25 cellular contexts compared by ENCODE assay signal in genomic region chr16:57110937-57111336, GRCh38.
"Had no signal": no experiment of that assay in that cellular context is flagged by ENCODE, and none has a peak within 500 bp of the region (broad histone marks: within the 10 kb centered on the region; RNA-seq: fewer than 3 reads in every experiment).

No MANE protein-coding gene starts in this region.

- H3K27ac ChIP-seq: heart right ventricle, hepatocyte, left ventricle myocardium inferior, ovary, right atrium auricular region, right lobe of liver, stomach, suprapubic skin, thoracic aorta, upper lobe of right lung had no signal

- H3K4me3 Mint-ChIP-seq: naive thymus-derived CD4-positive, alpha-beta T cell; natural killer cell treated with Interleukin-12 subunit alpha and Interleukin-12 subunit beta and Interleukin-15 and Interleukin-18, amount 100 ng/mL, for 72 hours; stimulated activated naive B cell treated with anti-CD40 and anti-IgM and Interleukin-4, amounts not matched to agents 10 μg/mL and 1 μg/mL and 100 μg/mL, for 72 hours had no signal

- H3K27me3 Mint-ChIP-seq: naive thymus-derived CD4-positive, alpha-beta T cell; natural killer cell treated with Interleukin-12 subunit alpha and Interleukin-12 subunit beta and Interleukin-15 and Interleukin-18, amount 100 ng/mL, for 72 hours; stimulated activated naive B cell treated with anti-CD40 and anti-IgM and Interleukin-4, amounts not matched to agents 10 μg/mL and 1 μg/mL and 100 μg/mL, for 72 hours had no signal

- H3K27ac Mint-ChIP-seq: naive thymus-derived CD4-positive, alpha-beta T cell; natural killer cell treated with Interleukin-12 subunit alpha and Interleukin-12 subunit beta and Interleukin-15 and Interleukin-18, amount 100 ng/mL, for 72 hours; stimulated activated naive B cell treated with anti-CD40 and anti-IgM and Interleukin-4, amounts not matched to agents 10 μg/mL and 1 μg/mL and 100 μg/mL, for 72 hours had no signal

- H3K4me3 ChIP-seq: heart right ventricle, hepatocyte, left ventricle myocardium inferior, lung, mucosa of descending colon, ovary, right atrium auricular region, right lobe of liver, smooth muscle cell, stomach, suprapubic skin, thoracic aorta, tibial artery, upper lobe of right lung had no signal

- H3K9me3 Mint-ChIP-seq: naive thymus-derived CD4-positive, alpha-beta T cell; natural killer cell treated with Interleukin-12 subunit alpha and Interleukin-12 subunit beta and Interleukin-15 and Interleukin-18, amount 100 ng/mL, for 72 hours; stimulated activated naive B cell treated with anti-CD40 and anti-IgM and Interleukin-4, amounts not matched to agents 10 μg/mL and 1 μg/mL and 100 μg/mL, for 72 hours had no signal

- DNase-seq: heart right ventricle; islet precursor cell; left ventricle myocardium inferior; midbrain; mucosa of descending colon; naive thymus-derived CD4-positive, alpha-beta T cell; ovary; right lobe of liver; stimulated activated CD4-positive, alpha-beta T cell treated with anti-CD3 and anti-CD28 coated beads, Interleukin-1b, Interleukin-23, amount 100 ng/mL, for 48 hours; stimulated activated CD4-positive, alpha-beta T cell treated with anti-CD3 and anti-CD28 coated beads, Interleukin-2, amount 100 ng/mL, for 48 hours; stimulated activated CD4-positive, alpha-beta T cell treated with anti-CD3 and anti-CD28 coated beads, Interleukin-4, amount 100 ng/mL, for 4 hours; stimulated activated CD8-positive, alpha-beta memory T cell treated with anti-CD3 and anti-CD28 coated beads, Interleukin-4, amount 100 ng/mL, for 48 hours; stimulated activated naive B cell treated with anti-CD40 and anti-IgM and Interleukin-4, amounts not matched to agents 10 μg/mL and 1 μg/mL and 100 μg/mL, for 72 hours; stimulated activated naive CD8-positive, alpha-beta T cell treated with anti-CD3 and anti-CD28 coated beads, Interleukin-15, Interleukin-2, amounts not matched to agents 100 U/mL and 50 U/mL, for 24 hours; stomach; tibial artery; trophoblast cell; upper lobe of right lung had no signal

- H3K36me3 Mint-ChIP-seq: natural killer cell treated with Interleukin-12 subunit alpha and Interleukin-12 subunit beta and Interleukin-15 and Interleukin-18, amount 100 ng/mL, for 72 hours had no signal

- H3K27me3 ChIP-seq: heart right ventricle, hepatocyte, ovary, right atrium auricular region, right lobe of liver, stomach, suprapubic skin, tibial artery, upper lobe of right lung had no signal
